8 cellular contexts compared by ENCODE assay signal in the genomic region with DNA sequence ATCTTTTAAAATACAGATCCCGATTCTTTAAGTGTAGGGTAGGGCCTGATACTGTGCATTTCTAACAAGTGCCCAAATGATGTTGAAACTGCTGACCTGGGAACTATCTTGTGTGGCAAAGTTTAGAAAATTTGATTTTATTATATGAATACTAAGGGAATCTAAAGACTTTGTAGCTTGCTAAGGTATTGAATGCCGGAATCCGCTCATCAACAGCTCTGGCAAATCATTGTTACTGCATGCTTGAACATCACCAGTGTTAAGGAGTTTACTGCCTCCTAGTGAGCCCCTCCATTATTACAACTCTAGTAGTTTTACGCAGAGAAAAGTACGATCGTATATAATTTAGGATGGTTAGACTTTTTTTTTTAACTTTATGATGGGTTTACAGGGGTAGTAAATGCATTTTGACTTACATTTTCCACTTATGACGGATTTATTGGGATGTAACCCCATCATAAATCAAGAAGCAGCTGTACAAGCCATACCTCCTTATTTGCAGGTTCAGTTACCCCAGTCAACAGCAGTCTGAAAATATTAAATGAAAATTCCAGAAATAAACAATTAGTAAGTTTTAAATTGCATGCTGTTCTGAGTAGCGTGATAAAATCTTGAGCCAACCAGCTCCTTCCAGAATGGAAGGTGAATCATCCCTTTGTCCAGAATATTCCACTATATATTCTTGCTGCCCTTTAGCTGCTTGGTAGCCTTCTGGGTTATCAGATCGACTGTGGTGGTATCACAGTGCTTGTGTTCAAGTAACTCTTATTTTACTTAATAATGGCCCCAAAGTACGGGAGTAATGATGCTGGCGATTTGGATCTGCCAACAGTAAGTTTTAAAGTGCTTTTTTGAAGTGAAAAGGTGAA.
DNase-seq lines count a peak whose midpoint lies in the region; ATAC-seq, FAIRE-seq and TF ChIP-seq lines count a peak whose summit lies in the region.

No MANE protein-coding gene starts in this region.

- peak overlapping the region; percentile 88 for H3K4me3 Mint-ChIP-seq in central memory CD8-positive, alpha-beta T cell

- no peak for DNase-seq in AG09319 (ENCODE audit: extremely low read depth, low read depth)
- DNase-seq in NCI-H1417 treated with DMSO at 0.1 percent for 48 hours (lab: John Stamatoyannopoulos, UW): peak; percentile 58
- peak; percentile 77 for DNase-seq in SKM-1 treated with dmso at 0.1 percent for 144 hours (lab: John Stamatoyannopoulos, UW; ENCODE audit: unreplicated experiment)
- peak in 1 of 2 donors; percentile 36 for DNase-seq in central memory CD8-positive, alpha-beta T cell (ENCODE audit: low spot score in 2 of 2)
- DNase-seq in stimulated activated CD4-positive, alpha-beta T cell treated with anti-CD3 and anti-CD28 coated beads, Interleukin-2, amount 100 ng/mL, for 48 hours: peak; percentile 28 to 40

- no peak for TF ChIP-seq POLR2A in GM18505 (IDR thresholded peaks at IDR 0.05; ENCODE audit: borderline replicate concordance, extremely low read depth, insufficient read depth, insufficient read length)

- H3K36me3 Mint-ChIP-seq in central memory CD8-positive, alpha-beta T cell (ENCODE audit: insufficient read depth): peaks cover 12% of the 10 kb centered on the region

- peaks cover 43% of the 10 kb centered on the region for H3K4me1 Mint-ChIP-seq in central memory CD8-positive, alpha-beta T cell

- no peaks in the 10 kb centered on the region for H3K9me3 Mint-ChIP-seq in central memory CD8-positive, alpha-beta T cell

- peak overlapping the region; percentile 91 for H3K27ac Mint-ChIP-seq in central memory CD8-positive, alpha-beta T cell (ENCODE audit: low read depth)

- FAIRE-seq in islet of Langerhans (lab: Jason Lieb, UNC): peak; percentile 85

- TF ChIP-seq CTCF in AG09319 (IDR thresholded peaks at IDR 0.05; ENCODE audit: low read depth, low read length): peak; percentile 73

- no peaks in the 10 kb centered on the region for H3K27me3 Mint-ChIP-seq in central memory CD8-positive, alpha-beta T cell

- ATAC-seq in GM18505 (IDR thresholded peaks at IDR 0.05; ENCODE audit: unreplicated experiment): peak; percentile 49
- peak; percentile 53 for ATAC-seq in HG02970 (IDR thresholded peaks at IDR 0.05; ENCODE audit: low FRiP score, unreplicated experiment)
- ATAC-seq in central memory CD8-positive, alpha-beta T cell (replicated peaks; ENCODE audit: extremely low read depth, poor library complexity, severe bottlenecking): peak; percentile 77
